In the genomic region with DNA sequence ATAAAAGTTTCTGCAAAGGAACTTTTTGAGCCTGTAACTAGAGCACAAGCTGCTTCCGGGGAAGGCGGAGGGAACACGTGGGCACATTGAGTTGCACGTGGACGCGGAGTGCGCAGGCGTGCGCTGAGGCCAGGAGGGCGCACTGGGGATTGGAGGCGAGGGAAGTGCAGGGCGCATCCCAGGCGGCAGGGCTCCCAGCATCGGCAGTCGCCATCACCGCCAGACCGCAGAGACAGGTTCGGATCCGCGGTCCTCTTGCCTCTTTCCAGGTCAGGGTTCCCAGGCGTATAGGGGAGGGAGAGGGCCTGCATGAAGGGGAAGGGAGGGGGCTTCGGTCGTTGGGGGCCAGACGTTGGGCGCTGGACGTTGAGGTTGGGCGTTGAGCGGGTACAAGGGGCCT, we compare ENCODE assay signal across 19 cellular contexts. TPM values are rescaled to one million over a fixed set of nuclear protein-coding genes. Genes with fewer than 3 reads are reported as not detected.
DNase-seq lines count a peak whose midpoint lies in the region; ATAC-seq and TF ChIP-seq lines count a peak whose summit lies in the region.
"Had no signal": no experiment of that assay in that cellular context is flagged by ENCODE, and none has a peak within 500 bp of the region (broad histone marks: within the 10 kb centered on the region; RNA-seq: fewer than 3 reads in every experiment).

A gene with protein sequence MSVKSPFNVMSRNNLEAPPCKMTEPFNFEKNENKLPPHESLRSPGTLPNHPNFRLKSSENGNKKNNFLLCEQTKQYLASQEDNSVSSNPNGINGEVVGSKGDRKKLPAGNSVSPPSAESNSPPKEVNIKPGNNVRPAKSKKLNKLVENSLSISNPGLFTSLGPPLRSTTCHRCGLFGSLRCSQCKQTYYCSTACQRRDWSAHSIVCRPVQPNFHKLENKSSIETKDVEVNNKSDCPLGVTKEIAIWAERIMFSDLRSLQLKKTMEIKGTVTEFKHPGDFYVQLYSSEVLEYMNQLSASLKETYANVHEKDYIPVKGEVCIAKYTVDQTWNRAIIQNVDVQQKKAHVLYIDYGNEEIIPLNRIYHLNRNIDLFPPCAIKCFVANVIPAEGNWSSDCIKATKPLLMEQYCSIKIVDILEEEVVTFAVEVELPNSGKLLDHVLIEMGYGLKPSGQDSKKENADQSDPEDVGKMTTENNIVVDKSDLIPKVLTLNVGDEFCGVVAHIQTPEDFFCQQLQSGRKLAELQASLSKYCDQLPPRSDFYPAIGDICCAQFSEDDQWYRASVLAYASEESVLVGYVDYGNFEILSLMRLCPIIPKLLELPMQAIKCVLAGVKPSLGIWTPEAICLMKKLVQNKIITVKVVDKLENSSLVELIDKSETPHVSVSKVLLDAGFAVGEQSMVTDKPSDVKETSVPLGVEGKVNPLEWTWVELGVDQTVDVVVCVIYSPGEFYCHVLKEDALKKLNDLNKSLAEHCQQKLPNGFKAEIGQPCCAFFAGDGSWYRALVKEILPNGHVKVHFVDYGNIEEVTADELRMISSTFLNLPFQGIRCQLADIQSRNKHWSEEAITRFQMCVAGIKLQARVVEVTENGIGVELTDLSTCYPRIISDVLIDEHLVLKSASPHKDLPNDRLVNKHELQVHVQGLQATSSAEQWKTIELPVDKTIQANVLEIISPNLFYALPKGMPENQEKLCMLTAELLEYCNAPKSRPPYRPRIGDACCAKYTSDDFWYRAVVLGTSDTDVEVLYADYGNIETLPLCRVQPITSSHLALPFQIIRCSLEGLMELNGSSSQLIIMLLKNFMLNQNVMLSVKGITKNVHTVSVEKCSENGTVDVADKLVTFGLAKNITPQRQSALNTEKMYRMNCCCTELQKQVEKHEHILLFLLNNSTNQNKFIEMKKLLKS (plus strand): TSS at position 206 of the 400 bp plus-strand sequence. CDS start 8,479 bp downstream, outside the sequence.

- intact Hi-C loops in heart left ventricle (cut with DNase I), result no loop called here
- intact Hi-C loops in Panc1 (cut with micrococcal nuclease; ENCODE audit: unreplicated experiment), result loop anchor here (10.0 kb wide), 1 partner anchor 246 kb away; no protein-coding TSS in a partner anchor
- intact Hi-C loops in spleen (cut with DNase I; ENCODE audit: low total_unique reads), result no loop called here

- H3K4me3 ChIP-seq in heart left ventricle, result peak within 1 kb of the TSS in 4 of 12 donors; percentile 6 to 25 (median 10)
- no peak within 1 kb of the TSS for H3K4me3 ChIP-seq in right atrium auricular region
- peak within 1 kb of the TSS; percentile 10 to 37; a peak in 3 of 4 replicates for H3K4me3 ChIP-seq in Panc1 (ENCODE audit: low read depth in 2 of 2, low read length in 2 of 2)
- peak within 1 kb of the TSS in 1 of 8 donors; percentile 5 for H3K4me3 ChIP-seq in spleen
- H3K4me3 ChIP-seq: BLaER1, upper lobe of right lung had no signal

- WGBS in heart left ventricle, 4 donors, result 74 to 84% (median 83%) methylated on average over 28 of the region's 28 CpGs
- WGBS in spleen, 5 donors, result 85 to 91% (median 89%) methylated on average over 28 of the region's 28 CpGs

- POLR2A ChIA-PET in Panc1 (lab: Charles Lee), result no interaction called here

- H3K4me1 ChIP-seq in heart left ventricle, result peaks cover 0 to 14% (median 5%) of the 10 kb centered on the region in 12 donors
- peaks cover 0 to 4% of the 10 kb centered on the region in 2 donors for H3K4me1 ChIP-seq in right atrium auricular region
- H3K4me1 ChIP-seq in Panc1 (ENCODE audit: control insufficient read depth, insufficient read depth, low read length), result peaks cover 11% of the 10 kb centered on the region; the same call in 1 of the 2 replicates
- peaks cover 0 to 32% (median 6%) of the 10 kb centered on the region in 6 donors for H3K4me1 ChIP-seq in spleen

- BruUV-seq in Panc1 (replicated peaks; lab: Mats Ljungman, UMichigan), result no TSS peak

- TF ChIP-seq CTCF in heart left ventricle (IDR thresholded peaks at IDR 0.05) (no peak), right atrium auricular region (IDR thresholded peaks at IDR 0.05) (no peak), Panc1 (IDR thresholded peaks at IDR 0.05) (no peak), spleen (IDR thresholded peaks at IDR 0.05 in 8 of 11, conservative IDR thresholded peaks at IDR 0.05 in 3 of 11) (no peak)

- no peak for TF ChIP-seq POLR2A in heart left ventricle (IDR thresholded peaks at IDR 0.05)
- TF ChIP-seq POLR2A in spleen (IDR thresholded peaks at IDR 0.05), result no peak

- CTCF ChIA-PET in Panc1 (lab: Charles Lee), result no interaction called here

- no peak for ATAC-seq in heart left ventricle
- no peak for ATAC-seq in Panc1
- ATAC-seq: activated CD8-positive, alpha-beta memory T cell treated with anti-CD3 and anti-CD28 coated beads, Interleukin-2, amount 10 ng/mL, durations not matched to agents 7 days and 5 days; activated T-helper 17 cell treated with anti-CD3 and anti-CD28 coated beads, Interleukin-2, amount 50 U/mL, for 72 hours; upper lobe of right lung had no signal

- DNase-seq in heart left ventricle (peak in 3 of 5 donors; percentile 22 to 64 (median 28)), right atrium auricular region (ENCODE audit: low spot score) (no peak), Panc1 (ENCODE audit: low read depth, low spot score) (no peak), fibroblast of gingiva (ENCODE audit: low read depth) (peak; percentile 27), spleen (no peak), nucleus accumbens (lab: John Stamatoyannopoulos, UW) (no peak), mucosa of gallbladder (ENCODE audit: low spot score) (no peak), SIG-M5 (lab: John Stamatoyannopoulos, UW) (no peak)
- DNase-seq: activated CD4-positive, alpha-beta T cell treated with anti-CD3 and anti-CD28 coated beads for 4 hours; activated CD8-positive, alpha-beta memory T cell treated with anti-CD3 and anti-CD28 coated beads, Interleukin-2, amount 10 ng/mL, durations not matched to agents 7 days and 5 days; head of caudate nucleus; NCI-H1694 treated with DMSO at 0.1 percent for 48 hours; NCI-H526 treated with DMSO at 0.1 percent for 48 hours; stimulated activated CD4-positive, alpha-beta T cell treated with anti-CD3 and anti-CD28 coated beads, Interleukin-15, amount 100 ng/mL, for 24 hours; SW 1271; upper lobe of right lung had no signal

- H3K36me3 ChIP-seq in heart left ventricle, result no peaks in the 10 kb centered on the region
- H3K36me3 ChIP-seq in right atrium auricular region, result no peaks in the 10 kb centered on the region
- H3K36me3 ChIP-seq in Panc1 (ENCODE audit: control insufficient read depth, insufficient read depth, low read length), result no peaks in the 10 kb centered on the region
- no peaks in the 10 kb centered on the region for H3K36me3 ChIP-seq in spleen
- H3K36me3 ChIP-seq: BLaER1, upper lobe of right lung had no signal

- H3K27me3 ChIP-seq in heart left ventricle, result no peaks in the 10 kb centered on the region
- no peaks in the 10 kb centered on the region for H3K27me3 ChIP-seq in right atrium auricular region
- no peaks in the 10 kb centered on the region; the same call in 1 of the 2 replicates for H3K27me3 ChIP-seq in Panc1 (ENCODE audit: control insufficient read depth, insufficient read depth, low read length)
- H3K27me3 ChIP-seq in spleen (replicated peaks in 1 of 7), result no peaks in the 10 kb centered on the region
- H3K27me3 ChIP-seq: BLaER1, upper lobe of right lung had no signal

- in situ Hi-C loops in Panc1 (cut with HindIII; ENCODE audit: low pct_unique_long_range_greater_than_20kb, low sequenced_read_pairs), result no loop called here

- H3K27ac ChIP-seq in heart left ventricle (no peak within 1 kb of the TSS), right atrium auricular region (no peak within 1 kb of the TSS), Panc1 (ENCODE audit: low read length) (peak within 1 kb of the TSS; percentile 29; the same call in 1 of the 2 replicates), spleen (peak within 1 kb of the TSS in 5 of 8 donors; percentile 24 to 60 (median 35))
- H3K27ac ChIP-seq: BLaER1, upper lobe of right lung had no signal

- H3K9me3 ChIP-seq in heart left ventricle, result no peaks in the 10 kb centered on the region
- H3K9me3 ChIP-seq in right atrium auricular region, result no peaks in the 10 kb centered on the region
- H3K9me3 ChIP-seq in Panc1 (ENCODE audit: control insufficient read depth, insufficient read depth, low read depth, low read length), result no peaks in the 10 kb centered on the region
- no peaks in the 10 kb centered on the region for H3K9me3 ChIP-seq in spleen
- H3K9me3 ChIP-seq: BLaER1, upper lobe of right lung had no signal

RNA-seq across cellular contexts. Expression of the gene that starts here (rescaled TPM):
- total RNA-seq in heart left ventricle (1 to 10 TPM in 8 of 9 donors, under 1 TPM in 1; 0.68 to 3.8 (median 1.9) TPM), right atrium auricular region (1 to 10 TPM in 1 of 2 donors, under 1 TPM in 1; 0.12 to 1.1 TPM), Panc1 (2021; ENCODE audit: unreplicated experiment) (not detected), spleen (1 to 10 TPM in 5 of 7 donors, under 1 TPM in 2; 0.60 to 3.9 (median 1.2) TPM), mucosa of gallbladder (2.0 TPM)
- polyA plus RNA-seq in heart left ventricle (under 1 TPM; 0.08 to 0.27 TPM), spleen (under 1 TPM; 0.02 to 0.13 (median 0.03) TPM)
- polyA plus RNA-seq in Panc1 (2012; ENCODE audit: insufficient read length), result not detected
- total RNA-seq: A673 had no signal

Comparison
In these comparisons a context has a peak if more than half of its experiments do, and no peak if none do; other contexts are left out.
1. DNase-seq: peak in heart left ventricle (3 of 5) and fibroblast of gingiva (single experiment); none in right atrium auricular region (single experiment), Panc1 (single experiment), spleen (single experiment), nucleus accumbens (0 of 56), mucosa of gallbladder (single experiment) and SIG-M5 (single experiment).
2. H3K27ac ChIP-seq: peak in Panc1 (single experiment) and spleen (5 of 8); none in heart left ventricle (0 of 12) and right atrium auricular region (0 of 2).
3. H3K4me3 ChIP-seq: peak in Panc1 (2 of 2); none in right atrium auricular region (0 of 2).